In genomic region chr6:12077021-12077420, GRCh38 we compare ENCODE assay signal across 21 cellular contexts.
"Had no signal": no experiment of that assay in that cellular context is flagged by ENCODE, and none has a peak within 500 bp of the region (broad histone marks: within the 10 kb centered on the region; RNA-seq: fewer than 3 reads in every experiment).

No MANE protein-coding gene starts in this region.

- H3K36me3 ChIP-seq: gastroesophageal sphincter, prostate gland, right atrium auricular region, tibial nerve, WERI-Rb-1 had no signal

- ATAC-seq: activated CD4-positive, alpha-beta T cell treated with anti-CD3 and anti-CD28 coated beads for 36 hours; gastroesophageal sphincter; heart left ventricle; left lobe of liver; mucosa of descending colon had no signal

- FAIRE-seq: endometrium, kidney, urothelium cell line had no signal

- DNase-seq: activated CD4-positive, alpha-beta T cell treated with anti-CD3 and anti-CD28 coated beads for 36 hours; activated CD4-positive, alpha-beta T cell treated with anti-CD3 and anti-CD28 coated beads, Interleukin-2, amount 50 U/mL, for 48 hours; activated naive CD4-positive, alpha-beta T cell; activated naive CD8-positive, alpha-beta T cell treated with anti-CD3 and anti-CD28 coated beads, Interleukin-2, amount 10 ng/mL, durations not matched to agents 7 days and 5 days; anterior cingulate cortex; heart left ventricle; kidney; mucosa of descending colon; naive B cell; stimulated activated CD4-positive, alpha-beta T cell treated with anti-CD3 and anti-CD28 coated beads, Interleukin-2, amount 100 ng/mL, for 24 hours; stimulated activated naive CD4-positive, alpha-beta T cell treated with Interleukin-2 at 50 U/mL for 16 hours; SW 1271; WERI-Rb-1 had no signal

- H3K4me3 ChIP-seq: coronary artery, gastroesophageal sphincter, heart left ventricle, mucosa of descending colon, prostate gland, right atrium auricular region, tibial nerve had no signal

- H3K9me3 ChIP-seq: gastroesophageal sphincter, heart left ventricle, mucosa of descending colon, prostate gland, right atrium auricular region, tibial nerve had no signal

- H3K27ac ChIP-seq: coronary artery, gastroesophageal sphincter, heart left ventricle, prostate gland, right atrium auricular region, tibial nerve, WERI-Rb-1 had no signal

- H3K27me3 ChIP-seq: gastroesophageal sphincter, heart left ventricle, right atrium auricular region, tibial nerve had no signal

- H3K4me1 ChIP-seq: prostate gland had no signal
